ENCODE assay signal across 8 cellular contexts in genomic region chr12:62933220-62933870, GRCh38. TPM values are rescaled to one million over a fixed set of nuclear protein-coding genes. Genes with fewer than 3 reads are reported as not detected.
DNase-seq lines count a peak whose midpoint lies in the region; ATAC-seq and TF ChIP-seq lines count a peak whose summit lies in the region.

No MANE protein-coding gene starts in this region.

- TF ChIP-seq CTCF in HFF-Myc (IDR thresholded peaks at IDR 0.05; ENCODE audit: low read depth, low read length, missing control alignments) (no peak), fibroblast of villous mesenchyme (IDR thresholded peaks at IDR 0.05; ENCODE audit: insufficient read depth, low read depth, low read length) (no peak), natural killer cell (IDR thresholded peaks at IDR 0.05) (no peak)

- H3K9me3 Mint-ChIP-seq in T-cell (no peaks in the 10 kb centered on the region), natural killer cell (peaks cover 2 to 3% of the 10 kb centered on the region in 2 donors)

- POLR2A ChIA-PET in T-cell (lab: Charles Lee), result no interaction called here

- no peak for ATAC-seq in T-cell (replicated peaks in 1 of 4)
- no peak for ATAC-seq in natural killer cell
- no peak for ATAC-seq in GM21619 (IDR thresholded peaks at IDR 0.05; ENCODE audit: unreplicated experiment)
- no peak for ATAC-seq in GM19328 (IDR thresholded peaks at IDR 0.05; ENCODE audit: unreplicated experiment)
- no peak for ATAC-seq in HG03432 (IDR thresholded peaks at IDR 0.05; ENCODE audit: unreplicated experiment)

- H3K36me3 Mint-ChIP-seq in T-cell (no peaks in the 10 kb centered on the region), natural killer cell (no peaks in the 10 kb centered on the region)

- CTCF ChIA-PET in T-cell (lab: Charles Lee), result no interaction called here

- intact Hi-C loops in natural killer cell (cut with micrococcal nuclease), result no loop called here

- peak overlapping the region in 1 of 2 donors; percentile 9 for H3K27ac Mint-ChIP-seq in T-cell
- H3K27ac Mint-ChIP-seq in natural killer cell, result no peak overlapping the region

- H3K4me3 ChIP-seq in HFF-Myc (replicated peaks; ENCODE audit: low read depth, low read length) (peak overlapping the region; percentile 52), fibroblast of villous mesenchyme (ENCODE audit: low read depth, low read length) (peak overlapping the region; percentile 62)

- DNase-seq in AG08396 (ENCODE audit: low spot score) (peak; percentile 26), HFF-Myc (ENCODE audit: extremely low read depth, low read depth) (no peak), T-cell (no peak), fibroblast of villous mesenchyme (ENCODE audit: low read depth) (no peak), natural killer cell (no peak)

- H3K4me1 Mint-ChIP-seq in T-cell (peaks cover 6 to 15% (median 11%) of the 10 kb centered on the region in 3 donors), natural killer cell (peaks cover 12 to 15% of the 10 kb centered on the region in 2 donors)

- peak overlapping the region; percentile 75 to 83 (median 77) for H3K4me3 Mint-ChIP-seq in T-cell
- peak overlapping the region; percentile 82 for H3K4me3 Mint-ChIP-seq in natural killer cell

- H3K27me3 Mint-ChIP-seq in T-cell (peaks cover 27 to 43% of the 10 kb centered on the region in 2 donors), natural killer cell (ENCODE audit: low read depth in 2 of 2) (peaks cover 24 to 44% of the 10 kb centered on the region in 2 donors)

RNA-seq across cellular contexts. Expression of gene PPM1H, which starts 1.6 kb away (rescaled TPM):
- total RNA-seq in T-cell (under 1 TPM; 0.18 to 0.82 (median 0.42) TPM), fibroblast of villous mesenchyme (0.86 and 2.3 TPM in 2 replicates), natural killer cell (1 to 10 TPM in 1 of 3 donors, under 1 TPM in 2; 0.18 to 2.1 (median 0.40) TPM)
